8 cellular contexts compared by ENCODE assay signal in genomic region chr19:12090807-12091206, GRCh38. TPM values are rescaled to one million over a fixed set of nuclear protein-coding genes. Genes with fewer than 3 reads are reported as not detected.
DNase-seq lines count a peak whose midpoint lies in the region; ATAC-seq and TF ChIP-seq lines count a peak whose summit lies in the region.

No MANE protein-coding gene starts in this region.

- in situ Hi-C loops in GM13977 (cut with MboI; ENCODE audit: low pct_unique_long_range_greater_than_20kb, low sequenced_read_pairs, unreplicated experiment): no loop called here

- DNase-seq in 8988T (peak; percentile 23), GM13977 (ENCODE audit: low spot score) (peak; percentile 76), RWPE2 (ENCODE audit: low spot score) (no peak), head of caudate nucleus (peak; percentile 41 to 88 (median 71)), psoas muscle (peak; percentile 56 to 71), aorta (peak; percentile 82 to 84), kidney glomerular epithelial cell (lab: John Stamatoyannopoulos, UW) (no peak)
- peak; percentile 69 for DNase-seq in activated naive CD4-positive, alpha-beta T cell treated with Interleukin-2 at 50 U/mL for 16 hours

- no peak for ATAC-seq in RWPE2 (ENCODE audit: low read depth)
- ATAC-seq in psoas muscle: peak in 1 of 4 donors; percentile 55
- peak; percentile 78 for ATAC-seq in aorta (ENCODE audit: low FRiP score)

- H3K4me1 ChIP-seq in RWPE2 (ENCODE audit: insufficient read depth, poor library complexity, severe bottlenecking) (no peaks in the 10 kb centered on the region), psoas muscle (no peaks in the 10 kb centered on the region), aorta (ENCODE audit: control insufficient read depth in 1 of 2, insufficient read depth in 2 of 2, low read length in 2 of 2) (no peaks in the 10 kb centered on the region)

- TF ChIP-seq CTCF in GM13977 (IDR thresholded peaks at IDR 0.05; ENCODE audit: extremely low read depth, insufficient read depth, missing control alignments): peak; percentile 83
- peak; percentile 67 for TF ChIP-seq CTCF in RWPE2 (IDR thresholded peaks at IDR 0.05; ENCODE audit: poor library complexity, severe bottlenecking)
- TF ChIP-seq CTCF in psoas muscle (IDR thresholded peaks at IDR 0.05): peak; percentile 48

- H3K4me3 ChIP-seq in RWPE2 (ENCODE audit: severe bottlenecking) (no peak overlapping the region), psoas muscle (no peak overlapping the region), aorta (ENCODE audit: low read length in 2 of 2) (no peak overlapping the region)

- intact Hi-C loops in head of caudate nucleus (cut with DNase I) (no loop called here), psoas muscle (cut with DNase I) (no loop called here), aorta (cut with DNase I) (loop anchor here (2.0 to 5.0 kb wide), 2 partner anchors 50 to 51 kb away; partner anchors contain the start of gene ZNF20 (in 2 of the 2))

- H3K27me3 ChIP-seq in RWPE2 (ENCODE audit: insufficient read depth, poor library complexity, severe bottlenecking) (no peaks in the 10 kb centered on the region), psoas muscle (ENCODE audit: insufficient read depth in 3 of 3, low read length in 2 of 3) (no peaks in the 10 kb centered on the region), aorta (ENCODE audit: control insufficient read depth in 1 of 2, insufficient read depth in 2 of 2, low read length in 1 of 2) (no peaks in the 10 kb centered on the region)

- H3K9me3 ChIP-seq in RWPE2 (ENCODE audit: severe bottlenecking) (no peaks in the 10 kb centered on the region), psoas muscle (peaks cover 13% of the 10 kb centered on the region), aorta (ENCODE audit: control insufficient read depth, low read length) (no peaks in the 10 kb centered on the region)

- H3K27ac ChIP-seq in RWPE2 (ENCODE audit: poor library complexity, severe bottlenecking) (no peak overlapping the region), psoas muscle (no peak overlapping the region), aorta (ENCODE audit: low read depth in 1 of 2, low read length in 2 of 2) (no peak overlapping the region)

- H3K36me3 ChIP-seq in RWPE2 (ENCODE audit: low read depth) (no peaks in the 10 kb centered on the region), psoas muscle (ENCODE audit: insufficient read depth in 1 of 2, low read depth in 1 of 2) (peaks cover 0 to 9% of the 10 kb centered on the region in 2 donors), aorta (ENCODE audit: control insufficient read depth in 1 of 2, insufficient read depth in 2 of 2, low read length in 1 of 2) (no peaks in the 10 kb centered on the region)

- WGBS in psoas muscle, 3 donors: 52 to 64% (median 58%) methylated on average over 5 of the region's 5 CpGs
- 45 to 54% methylated on average over 5 of the region's 5 CpGs for WGBS in aorta, 2 donors

RNA-seq across cellular contexts. Expression of gene ZNF844, which starts 26.3 kb away (rescaled TPM):
- total RNA-seq in psoas muscle: 10 to 100 TPM in 1 of 4 donors, 1 to 10 TPM in 3; 4.1 to 12.2 (median 4.6) TPM
- 1 to 10 TPM; 1.3 to 2.6 (median 2.3) TPM for polyA plus RNA-seq in psoas muscle
- total RNA-seq in aorta: 10 to 100 TPM in 1 of 2 donors, 1 to 10 TPM in 1; 7.8 to 14.3 TPM
- polyA plus RNA-seq in aorta: 1 to 10 TPM; 2.3 to 3.9 TPM

RNA-seq across cellular contexts. Expression of gene ZNF878, which starts 38.0 kb away (rescaled TPM):
- total RNA-seq in psoas muscle: not detected
- polyA plus RNA-seq in psoas muscle: under 1 TPM in 2 of 3 donors, not detected in 1; 0.03 TPM
- total RNA-seq in aorta: under 1 TPM in 1 of 2 donors, not detected in 1; 0.45 TPM
- not detected for polyA plus RNA-seq in aorta

RNA-seq across cellular contexts. Expression of gene ZNF20, which starts 49.3 kb away (rescaled TPM):
- total RNA-seq in psoas muscle (under 1 TPM in 3 of 4 donors, not detected in 1; 0.46 to 0.63 (median 0.52) TPM), aorta (1 to 10 TPM; 3.8 to 6.8 TPM)
- polyA plus RNA-seq in psoas muscle (1 to 10 TPM in 1 of 3 donors, under 1 TPM in 2; 0.23 to 2.4 (median 0.44) TPM), aorta (1 to 10 TPM; 1.9 to 5.1 TPM)

RNA-seq across cellular contexts. Expression of gene ZNF433, which starts 55.3 kb away (rescaled TPM):
- total RNA-seq in psoas muscle (1 to 10 TPM; 2.7 to 4.0 (median 3.1) TPM), aorta (1 to 10 TPM; 5.1 to 5.5 TPM)
- polyA plus RNA-seq in psoas muscle (1 to 10 TPM; 1.4 to 4.2 (median 2.8) TPM), aorta (1 to 10 TPM; 4.4 to 5.8 TPM)

Comparison
In these comparisons a context has a peak if more than half of its experiments do, and no peak if none do; other contexts are left out.
1. DNase-seq: peak in 8988T (single experiment), GM13977 (single experiment), activated naive CD4-positive, alpha-beta T cell treated with Interleukin-2 at 50 U/mL for 16 hours (single experiment), head of caudate nucleus (42 of 42), psoas muscle (2 of 2) and aorta (2 of 2); none in RWPE2 (single experiment) and kidney glomerular epithelial cell (single experiment).
2. intact Hi-C loops: an anchor here in aorta (2.0 to 5.0 kb wide); none called in head of caudate nucleus and psoas muscle.
3. Peak in every context shown above with its lines, with median percentiles within 50 percentile points of each other: CTCF ChIP-seq.